Comparison of ENCODE assay signal across 23 cellular contexts in the genomic region with DNA sequence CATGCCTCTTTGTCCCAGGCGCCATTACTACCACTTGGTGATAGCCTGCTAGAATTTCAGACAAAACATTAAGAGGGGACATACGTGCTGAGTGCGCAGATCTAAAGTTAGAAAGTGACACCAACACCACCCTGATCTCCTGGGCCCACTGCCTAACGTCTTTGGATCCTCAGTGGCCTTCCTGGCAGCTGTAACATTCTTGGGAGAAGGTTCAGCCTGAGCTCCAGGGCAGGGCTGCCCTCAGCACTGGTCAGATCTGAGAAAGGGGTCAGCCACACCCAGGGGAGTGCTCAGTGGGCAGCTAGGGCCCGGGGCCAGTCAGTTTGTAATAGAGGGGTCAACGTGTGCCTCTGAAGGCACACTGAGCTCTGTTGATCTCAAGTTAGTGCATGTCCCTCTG. TPM values are rescaled to one million over a fixed set of nuclear protein-coding genes. Genes with fewer than 3 reads are reported as not detected.
DNase-seq lines count a peak whose midpoint lies in the region; ATAC-seq and TF ChIP-seq lines count a peak whose summit lies in the region.
"Had no signal": no experiment of that assay in that cellular context is flagged by ENCODE, and none has a peak within 500 bp of the region (broad histone marks: within the 10 kb centered on the region; RNA-seq: fewer than 3 reads in every experiment).

No MANE protein-coding gene starts in this region.

- H3K27me3 ChIP-seq in heart left ventricle = no peaks in the 10 kb centered on the region
- H3K27me3 ChIP-seq in left ventricle myocardium inferior (ENCODE audit: low read depth) = no peaks in the 10 kb centered on the region
- no peaks in the 10 kb centered on the region for H3K27me3 ChIP-seq in lower lobe of right lung (ENCODE audit: low read depth)
- H3K27me3 ChIP-seq in psoas muscle (ENCODE audit: insufficient read depth in 3 of 3, low read length in 2 of 3) = no peaks in the 10 kb centered on the region
- no peaks in the 10 kb centered on the region for H3K27me3 ChIP-seq in upper lobe of right lung
- H3K27me3 ChIP-seq in CD8-positive, alpha-beta T cell (ENCODE audit: insufficient read depth, low read length) = no peaks in the 10 kb centered on the region
- H3K27me3 ChIP-seq: BE2C, right lobe of liver had no signal

- POLR2A ChIA-PET in CD8-positive, alpha-beta T cell (lab: Charles Lee) = no interaction called here

- no peak overlapping the region for H3K4me3 Mint-ChIP-seq in CD8-positive, alpha-beta T cell
- H3K4me3 Mint-ChIP-seq: GM23338 had no signal

- no peaks in the 10 kb centered on the region for H3K9me3 Mint-ChIP-seq in CD8-positive, alpha-beta T cell
- H3K9me3 Mint-ChIP-seq: GM23338 had no signal

- H3K36me3 Mint-ChIP-seq in CD8-positive, alpha-beta T cell = no peaks in the 10 kb centered on the region

- H3K9me3 ChIP-seq in heart left ventricle = no peaks in the 10 kb centered on the region
- no peaks in the 10 kb centered on the region for H3K9me3 ChIP-seq in left ventricle myocardium inferior (replicated peaks)
- H3K9me3 ChIP-seq in lower lobe of right lung = no peaks in the 10 kb centered on the region
- no peaks in the 10 kb centered on the region for H3K9me3 ChIP-seq in psoas muscle
- no peaks in the 10 kb centered on the region for H3K9me3 ChIP-seq in upper lobe of right lung
- no peaks in the 10 kb centered on the region for H3K9me3 ChIP-seq in CD8-positive, alpha-beta T cell (ENCODE audit: low read length)
- H3K9me3 ChIP-seq: BE2C, right lobe of liver had no signal

- CTCF ChIA-PET in CD8-positive, alpha-beta T cell (lab: Charles Lee) = interaction anchor here (1.6 kb wide), 1 partner anchor 23 kb away, joined by 8 read pairs; no protein-coding TSS in a partner anchor

- intact Hi-C loops in heart left ventricle (cut with DNase I) (no loop called here), left ventricle myocardium inferior (cut with micrococcal nuclease) (no loop called here), lower lobe of right lung (cut with DNase I) (no loop called here), psoas muscle (cut with DNase I) (no loop called here), upper lobe of right lung (cut with DNase I) (no loop called here)
- intact Hi-C loops in CD8-positive, alpha-beta T cell (cut with DNase I, micrococcal nuclease) = no loop called here

- H3K27ac ChIP-seq in heart left ventricle (peak overlapping the region in 10 of 12 donors; percentile 69 to 98 (median 88)), left ventricle myocardium inferior (replicated peaks) (no peak overlapping the region), lower lobe of right lung (peak overlapping the region; percentile 27), psoas muscle (peak overlapping the region; percentile 86), upper lobe of right lung (peak overlapping the region; percentile 91)
- H3K27ac ChIP-seq in CD8-positive, alpha-beta T cell (ENCODE audit: low read depth, low read length) = no peak overlapping the region
- H3K27ac ChIP-seq: VCaP had no signal

- ATAC-seq in heart left ventricle (no peak), lower lobe of right lung (no peak), psoas muscle (peak; percentile 66 to 89 (median 80)), upper lobe of right lung (no peak), HG03571 (IDR thresholded peaks at IDR 0.05; ENCODE audit: unreplicated experiment) (no peak)
- ATAC-seq in CD8-positive, alpha-beta T cell = no peak
- ATAC-seq: GM23338 had no signal

- H3K36me3 ChIP-seq in heart left ventricle (peaks cover 0 to 37% (median 10%) of the 10 kb centered on the region in 9 donors), left ventricle myocardium inferior (peaks cover 16% of the 10 kb centered on the region), lower lobe of right lung (peaks cover 18% of the 10 kb centered on the region), psoas muscle (ENCODE audit: insufficient read depth in 1 of 2, low read depth in 1 of 2) (peaks cover 0 to 29% of the 10 kb centered on the region in 2 donors), upper lobe of right lung (no peaks in the 10 kb centered on the region)
- no peaks in the 10 kb centered on the region for H3K36me3 ChIP-seq in CD8-positive, alpha-beta T cell (ENCODE audit: insufficient read depth, low read length)
- H3K36me3 ChIP-seq: BE2C had no signal

- H3K4me1 ChIP-seq in heart left ventricle = peaks cover 7 to 70% (median 53%) of the 10 kb centered on the region in 12 donors
- peaks cover 29% of the 10 kb centered on the region for H3K4me1 ChIP-seq in left ventricle myocardium inferior
- peaks cover 72% of the 10 kb centered on the region for H3K4me1 ChIP-seq in lower lobe of right lung
- H3K4me1 ChIP-seq in psoas muscle = peaks cover 66% of the 10 kb centered on the region
- peaks cover 61% of the 10 kb centered on the region for H3K4me1 ChIP-seq in upper lobe of right lung
- H3K4me1 ChIP-seq in CD8-positive, alpha-beta T cell (ENCODE audit: insufficient read depth, low read length) = no peaks in the 10 kb centered on the region

- no peak overlapping the region for H3K27ac Mint-ChIP-seq in CD8-positive, alpha-beta T cell
- H3K27ac Mint-ChIP-seq: GM23338 had no signal

- H3K27me3 Mint-ChIP-seq in CD8-positive, alpha-beta T cell (ENCODE audit: low read depth) = no peaks in the 10 kb centered on the region

- no peak for TF ChIP-seq CTCF in heart left ventricle (IDR thresholded peaks at IDR 0.05)
- TF ChIP-seq CTCF in left ventricle myocardium inferior (IDR thresholded peaks at IDR 0.05; ENCODE audit: borderline replicate concordance) = no peak
- TF ChIP-seq CTCF in lower lobe of right lung (IDR thresholded peaks at IDR 0.05) = no peak
- TF ChIP-seq CTCF in psoas muscle (IDR thresholded peaks at IDR 0.05) = no peak
- TF ChIP-seq CTCF in upper lobe of right lung (IDR thresholded peaks at IDR 0.05) = no peak
- TF ChIP-seq CTCF in CD8-positive, alpha-beta T cell (IDR thresholded peaks at IDR 0.05) = no peak

- H3K4me3 ChIP-seq in heart left ventricle (no peak overlapping the region), left ventricle myocardium inferior (no peak overlapping the region), lower lobe of right lung (no peak overlapping the region), psoas muscle (no peak overlapping the region), upper lobe of right lung (no peak overlapping the region)
- no peak overlapping the region for H3K4me3 ChIP-seq in CD8-positive, alpha-beta T cell (ENCODE audit: low read depth, low read length)
- H3K4me3 ChIP-seq: GM23338 had no signal

- no peak for TF ChIP-seq POLR2A in heart left ventricle (IDR thresholded peaks at IDR 0.05)

- WGBS in heart left ventricle, 4 donors = 48 to 67% (median 61%) methylated on average over 4 to 6 of the region's 6 CpGs
- WGBS in psoas muscle, 3 donors = 26 to 52% (median 26%) methylated on average over 6 of the region's 6 CpGs

- DNase-seq in heart left ventricle (peak in 2 of 5 donors; percentile 15 to 47), left ventricle myocardium inferior (no peak), lower lobe of right lung (no peak), psoas muscle (peak in 1 of 2 donors; percentile 85), upper lobe of right lung (no peak), COR-L47 (lab: John Stamatoyannopoulos, UW) (no peak)
- DNase-seq in CD8-positive, alpha-beta T cell = no peak
- DNase-seq: 8988T; activated effector memory CD4-positive, alpha-beta T cell treated with anti-CD3 and anti-CD28 coated beads, Interleukin-2, amount 50 U/mL, for 16 hours; amniotic stem cell; BE2C; mesendoderm; NCI-H2029 treated with DMSO at 0.1 percent for 48 hours; NCI-H524; SIG-M5; stimulated activated CD4-positive, alpha-beta T cell treated with anti-CD3 and anti-CD28 coated beads, Interleukin-1b, Interleukin-23, amount 100 ng/mL, for 48 hours; stimulated activated naive CD4-positive, alpha-beta T cell; T-helper 1 cell had no signal

- no peaks in the 10 kb centered on the region for H3K4me1 Mint-ChIP-seq in CD8-positive, alpha-beta T cell (ENCODE audit: low read depth)

RNA-seq across cellular contexts. Expression of a gene that starts 48.4 kb away (rescaled TPM):
- total RNA-seq in heart left ventricle = 100 to 1,000 TPM in 1 of 9 donors, 10 to 100 TPM in 8; 44.8 to 122 (median 51.9) TPM
- polyA plus RNA-seq in heart left ventricle = 10 to 100 TPM; 18.7 to 40.7 TPM
- total RNA-seq in left ventricle myocardium inferior = 47.5 TPM
- 34.7 TPM for total RNA-seq in lower lobe of right lung
- total RNA-seq in psoas muscle = 10 to 100 TPM; 31.6 to 64.7 (median 47.9) TPM
- polyA plus RNA-seq in psoas muscle = 100 to 1,000 TPM in 1 of 3 donors, 10 to 100 TPM in 2; 11.2 to 112 (median 36.2) TPM
- total RNA-seq in upper lobe of right lung = 32.4 TPM
- 1 to 10 TPM; 1.1 to 1.9 TPM for total RNA-seq in CD8-positive, alpha-beta T cell
- total RNA-seq: HT-29 had no signal

RNA-seq across cellular contexts. Expression of a gene that starts 49.8 kb away (rescaled TPM):
- total RNA-seq in heart left ventricle (100 to 1,000 TPM in 8 of 9 donors, 10 to 100 TPM in 1; 86.3 to 180 (median 128) TPM), left ventricle myocardium inferior (150 TPM), lower lobe of right lung (28.5 TPM), psoas muscle (100 to 1,000 TPM in 2 of 4 donors, 10 to 100 TPM in 2; 44.6 to 181 (median 89.4) TPM), upper lobe of right lung (30.7 TPM)
- polyA plus RNA-seq in heart left ventricle (100 to 1,000 TPM in 1 of 2 donors, 10 to 100 TPM in 1; 82.8 to 193 TPM), psoas muscle (100 to 1,000 TPM in 1 of 3 donors, 10 to 100 TPM in 2; 85.4 to 297 (median 85.9) TPM)
- 10 to 100 TPM; 33.7 to 36.4 TPM for total RNA-seq in CD8-positive, alpha-beta T cell

Comparison
In these comparisons a context has a peak if more than half of its experiments do, and no peak if none do; other contexts are left out.
1. H3K27ac ChIP-seq: peak in heart left ventricle (10 of 12), lower lobe of right lung (single experiment), psoas muscle (single experiment) and upper lobe of right lung (single experiment); none in left ventricle myocardium inferior (single experiment) and CD8-positive, alpha-beta T cell (single experiment).
2. ATAC-seq: peak in psoas muscle (4 of 4); none in heart left ventricle (0 of 4), lower lobe of right lung (0 of 2), upper lobe of right lung (single experiment), CD8-positive, alpha-beta T cell (single experiment) and HG03571 (single experiment).
3. RNA of a gene that starts 48.4 kb away (total RNA-seq): 31.6 to 64.7 TPM in psoas muscle, 44.8 to 122 TPM in heart left ventricle, 47.5 TPM in left ventricle myocardium inferior (single experiment), 34.7 TPM in lower lobe of right lung (single experiment) and 32.4 TPM in upper lobe of right lung (single experiment); 1.1 to 1.9 TPM in CD8-positive, alpha-beta T cell; every median in the first group is over 10 times any median in the second.